In the genomic region with DNA sequence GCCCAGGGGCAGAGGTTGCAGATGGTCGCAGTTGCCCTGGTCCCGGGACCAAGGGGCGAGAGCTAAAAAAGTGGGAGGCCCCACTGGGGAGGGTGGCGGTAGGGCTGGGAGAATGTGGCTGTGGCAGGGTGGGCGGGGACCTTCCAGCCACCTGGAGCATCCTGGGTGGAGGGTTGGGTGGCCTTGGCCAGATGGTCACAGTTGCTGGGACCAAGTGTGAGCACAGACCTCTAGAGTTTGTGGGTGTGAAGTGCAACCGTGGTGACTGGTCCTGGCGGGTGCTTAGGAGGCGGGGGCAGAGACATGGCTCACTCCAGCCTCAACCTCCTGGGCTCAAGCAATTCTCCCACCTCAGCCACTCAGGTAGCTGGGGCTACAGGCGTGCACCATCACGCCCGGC, we compare ENCODE assay signal across 1 cellular context.
TF ChIP-seq lines count a peak whose summit lies in the region.

No MANE protein-coding gene starts in this region.

TF ChIP-seq in HCT116, 20 proteins besides CTCF, POLR2A, EP300 and RAD21 (continued from another document):
- TF ChIP-seq FOSL1 (IDR thresholded peaks at IDR 0.05; ENCODE audit: low read depth) (no peak), ZBTB33 (IDR thresholded peaks at IDR 0.05; ENCODE audit: extremely low read depth, insufficient replicate concordance, low read length) (no peak), ZFX (IDR thresholded peaks at IDR 0.05) (no peak), CBX3 (IDR thresholded peaks at IDR 0.05; ENCODE audit: low read depth) (no peak), SIN3A (IDR thresholded peaks at IDR 0.05; ENCODE audit: low read depth) (no peak), SRF (IDR thresholded peaks at IDR 0.05; ENCODE audit: low read depth) (no peak), YY1 (IDR thresholded peaks at IDR 0.05; ENCODE audit: extremely low read depth, insufficient replicate concordance, low read depth, low read length) (no peak), EZH2phosphoT487 (IDR thresholded peaks at IDR 0.05; ENCODE audit: borderline replicate concordance) (no peak), TCF7L2 (IDR thresholded peaks at IDR 0.05; ENCODE audit: borderline replicate concordance, extremely low read depth, insufficient read depth, insufficient read length) (no peak), EGR1 (IDR thresholded peaks at IDR 0.05; ENCODE audit: low read depth) (no peak), ZNF274 (IDR thresholded peaks at IDR 0.05; ENCODE audit: low read depth, low read length) (no peak)
- TF ChIP-seq, protein P1, sequence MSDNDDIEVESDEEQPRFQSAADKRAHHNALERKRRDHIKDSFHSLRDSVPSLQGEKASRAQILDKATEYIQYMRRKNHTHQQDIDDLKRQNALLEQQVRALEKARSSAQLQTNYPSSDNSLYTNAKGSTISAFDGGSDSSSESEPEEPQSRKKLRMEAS (IDR thresholded peaks at IDR 0.05), result no peak
TF ChIP-seq in HCT116: peak in this region for 0.
